Comparison of ENCODE assay signal across 1 cellular context in the genomic region with DNA sequence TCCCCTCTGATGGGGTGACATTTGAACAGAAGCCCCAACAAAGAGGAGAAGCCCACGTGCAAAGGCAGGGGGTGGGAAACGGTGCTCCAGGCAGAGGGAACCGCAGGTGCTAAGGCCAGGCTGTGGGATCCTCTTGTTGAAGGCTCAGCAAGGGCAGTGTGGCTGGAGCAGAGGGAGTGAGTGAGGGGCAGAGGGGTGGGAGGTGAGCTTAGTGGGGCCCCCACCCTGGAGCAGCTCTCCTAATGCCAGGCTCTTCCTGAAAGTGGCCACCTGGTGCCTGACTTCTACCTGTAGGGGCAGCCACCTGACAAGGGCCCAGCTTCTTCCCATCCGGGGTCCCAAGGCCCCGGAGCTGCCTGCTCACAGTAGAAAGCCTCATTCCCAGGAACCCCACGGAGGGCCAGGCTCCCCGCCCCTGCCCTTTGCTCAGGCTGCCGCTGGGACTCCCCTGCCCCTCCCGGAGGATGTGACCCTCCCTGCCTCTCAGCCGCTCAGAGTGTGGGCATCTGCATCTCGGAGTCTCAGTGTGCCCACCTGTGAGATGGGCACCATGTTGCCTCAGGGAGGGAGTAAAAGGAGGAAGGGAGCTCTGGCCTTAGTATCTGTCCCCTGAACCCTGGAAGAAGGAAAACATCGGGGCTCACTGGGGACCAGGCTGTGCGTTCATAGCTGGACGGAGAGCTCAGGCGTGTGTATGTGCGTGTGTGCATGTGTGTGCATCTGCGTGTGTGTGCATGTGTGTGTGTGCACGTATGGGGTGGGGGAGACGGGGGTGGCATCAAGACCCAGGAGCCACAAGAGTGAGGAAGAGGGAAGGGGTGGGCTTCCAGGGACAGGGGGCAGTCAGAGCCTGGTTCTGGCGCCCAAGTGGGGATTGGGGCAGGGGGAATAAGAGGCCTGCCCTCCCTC.
TF ChIP-seq lines count a peak whose summit lies in the region.

No MANE protein-coding gene starts in this region.

TF ChIP-seq in HepG2, 621 proteins besides CTCF, POLR2A, EP300 and RAD21 (continued from another document and continues in another):
- TF ChIP-seq, protein P1, sequence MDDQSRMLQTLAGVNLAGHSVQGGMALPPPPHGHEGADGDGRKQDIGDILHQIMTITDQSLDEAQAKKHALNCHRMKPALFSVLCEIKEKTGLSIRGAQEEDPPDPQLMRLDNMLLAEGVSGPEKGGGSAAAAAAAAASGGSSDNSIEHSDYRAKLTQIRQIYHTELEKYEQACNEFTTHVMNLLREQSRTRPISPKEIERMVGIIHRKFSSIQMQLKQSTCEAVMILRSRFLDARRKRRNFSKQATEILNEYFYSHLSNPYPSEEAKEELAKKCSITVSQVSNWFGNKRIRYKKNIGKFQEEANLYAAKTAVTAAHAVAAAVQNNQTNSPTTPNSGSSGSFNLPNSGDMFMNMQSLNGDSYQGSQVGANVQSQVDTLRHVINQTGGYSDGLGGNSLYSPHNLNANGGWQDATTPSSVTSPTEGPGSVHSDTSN (CRISPR knock-in tag; IDR thresholded peaks at IDR 0.05; ENCODE audit: borderline replicate concordance), result no peak
- TF ChIP-seq NR3C1 (CRISPR knock-in tag; IDR thresholded peaks at IDR 0.05) (no peak), NFIB (CRISPR knock-in tag; IDR thresholded peaks at IDR 0.05; ENCODE audit: borderline replicate concordance) (0 out of 2 replicates have a peak, but pooled peaks have one; percentile 26), NR1H2 (CRISPR knock-in tag; IDR thresholded peaks at IDR 0.05; ENCODE audit: borderline replicate concordance, low read depth) (no peak), NONO (IDR thresholded peaks at IDR 0.05) (no peak), NONO (CRISPR knock-in tag; conservative IDR thresholded peaks at IDR 0.05) (no peak), DPF2 (CRISPR knock-in tag; IDR thresholded peaks at IDR 0.05; ENCODE audit: borderline replicate concordance, low read depth) (no peak), ZNF589 (CRISPR knock-in tag; conservative IDR thresholded peaks at IDR 0.05) (no peak), NPAS2 (CRISPR knock-in tag; IDR thresholded peaks at IDR 0.05; ENCODE audit: borderline replicate concordance) (no peak), THAP11 (CRISPR knock-in tag; IDR thresholded peaks at IDR 0.05) (no peak), RELA (CRISPR knock-in tag; IDR thresholded peaks at IDR 0.05) (no peak), ZBTB20 (CRISPR knock-in tag; IDR thresholded peaks at IDR 0.05; ENCODE audit: borderline replicate concordance, low read depth) (no peak), ZNF674 (CRISPR knock-in tag; IDR thresholded peaks at IDR 0.05; ENCODE audit: low read depth) (no peak), PHF20 (CRISPR knock-in tag; IDR thresholded peaks at IDR 0.05) (no peak), MTF2 (CRISPR knock-in tag; IDR thresholded peaks at IDR 0.05; ENCODE audit: borderline replicate concordance) (no peak; the same call in 1 of the 2 replicates), TARDBP (CRISPR knock-in tag; IDR thresholded peaks at IDR 0.05) (no peak), TRIM24 (CRISPR knock-in tag; IDR thresholded peaks at IDR 0.05) (peak; percentile 35; the same call in 1 of the 2 replicates), NCOA1 (CRISPR knock-in tag; IDR thresholded peaks at IDR 0.05) (no peak), SRSF9 (IDR thresholded peaks at IDR 0.05; ENCODE audit: borderline replicate concordance, insufficient read depth, low read depth, low read length, poor library complexity, severe bottlenecking) (no peak), ZNF709 (CRISPR knock-in tag; IDR thresholded peaks at IDR 0.05) (no peak), CREM (IDR thresholded peaks at IDR 0.05) (no peak), CREM (CRISPR knock-in tag; IDR thresholded peaks at IDR 0.05) (no peak), ZNF383 (CRISPR knock-in tag; IDR thresholded peaks at IDR 0.05; ENCODE audit: borderline replicate concordance) (no peak), KDM4B (CRISPR knock-in tag; IDR thresholded peaks at IDR 0.05) (no peak), TEAD2 (CRISPR knock-in tag; IDR thresholded peaks at IDR 0.05) (no peak), ZNF205 (CRISPR knock-in tag; IDR thresholded peaks at IDR 0.05) (no peak), ZNF570 (CRISPR knock-in tag; IDR thresholded peaks at IDR 0.05; ENCODE audit: borderline replicate concordance) (no peak), ELF4 (CRISPR knock-in tag; IDR thresholded peaks at IDR 0.05; ENCODE audit: borderline replicate concordance) (no peak), NFKB2 (CRISPR knock-in tag; IDR thresholded peaks at IDR 0.05; ENCODE audit: borderline replicate concordance) (0 out of 2 replicates have a peak, but pooled peaks have one; percentile 35), MYC (CRISPR knock-in tag; IDR thresholded peaks at IDR 0.05; ENCODE audit: borderline replicate concordance) (peak; percentile 13; the same call in 1 of the 2 replicates), KMT2B (CRISPR knock-in tag; IDR thresholded peaks at IDR 0.05) (no peak), AGO2 (optimal IDR thresholded peaks at IDR 0.05; ENCODE audit: low read depth, low read length) (peak; percentile 29)
- TF ChIP-seq, protein P2, sequence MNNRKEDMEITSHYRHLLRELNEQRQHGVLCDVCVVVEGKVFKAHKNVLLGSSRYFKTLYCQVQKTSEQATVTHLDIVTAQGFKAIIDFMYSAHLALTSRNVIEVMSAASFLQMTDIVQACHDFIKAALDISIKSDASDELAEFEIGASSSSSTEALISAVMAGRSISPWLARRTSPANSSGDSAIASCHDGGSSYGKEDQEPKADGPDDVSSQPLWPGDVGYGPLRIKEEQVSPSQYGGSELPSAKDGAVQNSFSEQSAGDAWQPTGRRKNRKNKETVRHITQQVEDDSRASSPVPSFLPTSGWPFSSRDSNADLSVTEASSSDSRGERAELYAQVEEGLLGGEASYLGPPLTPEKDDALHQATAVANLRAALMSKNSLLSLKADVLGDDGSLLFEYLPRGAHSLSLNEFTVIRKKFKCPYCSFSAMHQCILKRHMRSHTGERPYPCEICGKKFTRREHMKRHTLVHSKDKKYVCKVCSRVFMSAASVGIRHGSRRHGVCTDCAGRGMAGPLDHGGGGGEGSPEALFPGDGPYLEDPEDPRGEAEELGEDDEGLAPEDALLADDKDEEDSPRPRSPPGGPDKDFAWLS (CRISPR knock-in tag; IDR thresholded peaks at IDR 0.05; ENCODE audit: borderline replicate concordance), result 0 out of 2 replicates have a peak, but pooled peaks have one; percentile 59
- TF ChIP-seq, protein P3, sequence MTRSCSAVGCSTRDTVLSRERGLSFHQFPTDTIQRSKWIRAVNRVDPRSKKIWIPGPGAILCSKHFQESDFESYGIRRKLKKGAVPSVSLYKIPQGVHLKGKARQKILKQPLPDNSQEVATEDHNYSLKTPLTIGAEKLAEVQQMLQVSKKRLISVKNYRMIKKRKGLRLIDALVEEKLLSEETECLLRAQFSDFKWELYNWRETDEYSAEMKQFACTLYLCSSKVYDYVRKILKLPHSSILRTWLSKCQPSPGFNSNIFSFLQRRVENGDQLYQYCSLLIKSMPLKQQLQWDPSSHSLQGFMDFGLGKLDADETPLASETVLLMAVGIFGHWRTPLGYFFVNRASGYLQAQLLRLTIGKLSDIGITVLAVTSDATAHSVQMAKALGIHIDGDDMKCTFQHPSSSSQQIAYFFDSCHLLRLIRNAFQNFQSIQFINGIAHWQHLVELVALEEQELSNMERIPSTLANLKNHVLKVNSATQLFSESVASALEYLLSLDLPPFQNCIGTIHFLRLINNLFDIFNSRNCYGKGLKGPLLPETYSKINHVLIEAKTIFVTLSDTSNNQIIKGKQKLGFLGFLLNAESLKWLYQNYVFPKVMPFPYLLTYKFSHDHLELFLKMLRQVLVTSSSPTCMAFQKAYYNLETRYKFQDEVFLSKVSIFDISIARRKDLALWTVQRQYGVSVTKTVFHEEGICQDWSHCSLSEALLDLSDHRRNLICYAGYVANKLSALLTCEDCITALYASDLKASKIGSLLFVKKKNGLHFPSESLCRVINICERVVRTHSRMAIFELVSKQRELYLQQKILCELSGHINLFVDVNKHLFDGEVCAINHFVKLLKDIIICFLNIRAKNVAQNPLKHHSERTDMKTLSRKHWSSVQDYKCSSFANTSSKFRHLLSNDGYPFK (CRISPR knock-in tag; IDR thresholded peaks at IDR 0.05; ENCODE audit: borderline replicate concordance), result peak; percentile 47; the same call in 1 of the 2 replicates
- TF ChIP-seq, protein P4, sequence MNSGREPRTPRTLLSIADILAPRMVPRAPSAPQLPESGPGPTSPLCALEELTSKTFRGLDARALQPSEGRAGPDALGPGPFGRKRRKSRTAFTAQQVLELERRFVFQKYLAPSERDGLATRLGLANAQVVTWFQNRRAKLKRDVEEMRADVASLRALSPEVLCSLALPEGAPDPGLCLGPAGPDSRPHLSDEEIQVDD (CRISPR knock-in tag; IDR thresholded peaks at IDR 0.05; ENCODE audit: borderline replicate concordance), result no peak
- TF ChIP-seq, protein P5, sequence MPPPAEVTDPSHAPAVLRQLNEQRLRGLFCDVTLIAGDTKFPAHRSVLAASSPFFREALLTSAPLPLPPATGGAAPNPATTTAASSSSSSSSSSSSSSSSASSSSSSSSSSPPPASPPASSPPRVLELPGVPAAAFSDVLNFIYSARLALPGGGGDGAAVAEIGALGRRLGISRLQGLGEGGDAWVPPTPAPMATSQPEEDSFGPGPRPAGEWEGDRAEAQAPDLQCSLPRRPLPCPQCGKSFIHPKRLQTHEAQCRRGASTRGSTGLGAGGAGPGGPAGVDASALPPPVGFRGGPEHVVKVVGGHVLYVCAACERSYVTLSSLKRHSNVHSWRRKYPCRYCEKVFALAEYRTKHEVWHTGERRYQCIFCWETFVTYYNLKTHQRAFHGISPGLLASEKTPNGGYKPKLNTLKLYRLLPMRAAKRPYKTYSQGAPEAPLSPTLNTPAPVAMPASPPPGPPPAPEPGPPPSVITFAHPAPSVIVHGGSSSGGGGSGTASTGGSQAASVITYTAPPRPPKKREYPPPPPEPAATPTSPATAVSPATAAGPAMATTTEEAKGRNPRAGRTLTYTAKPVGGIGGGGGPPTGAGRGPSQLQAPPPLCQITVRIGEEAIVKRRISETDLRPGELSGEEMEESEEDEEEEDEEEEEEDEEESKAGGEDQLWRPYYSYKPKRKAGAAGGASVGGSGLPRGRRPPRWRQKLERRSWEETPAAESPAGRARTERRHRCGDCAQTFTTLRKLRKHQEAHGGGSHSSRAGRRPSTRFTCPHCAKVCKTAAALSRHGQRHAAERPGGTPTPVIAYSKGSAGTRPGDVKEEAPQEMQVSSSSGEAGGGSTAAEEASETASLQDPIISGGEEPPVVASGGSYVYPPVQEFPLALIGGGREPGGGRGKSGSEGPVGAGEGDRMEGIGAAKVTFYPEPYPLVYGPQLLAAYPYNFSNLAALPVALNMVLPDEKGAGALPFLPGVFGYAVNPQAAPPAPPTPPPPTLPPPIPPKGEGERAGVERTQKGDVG (CRISPR knock-in tag; IDR thresholded peaks at IDR 0.05; ENCODE audit: borderline replicate concordance), result peak; percentile 20; the same call in 1 of the 2 replicates
- TF ChIP-seq, protein P6, sequence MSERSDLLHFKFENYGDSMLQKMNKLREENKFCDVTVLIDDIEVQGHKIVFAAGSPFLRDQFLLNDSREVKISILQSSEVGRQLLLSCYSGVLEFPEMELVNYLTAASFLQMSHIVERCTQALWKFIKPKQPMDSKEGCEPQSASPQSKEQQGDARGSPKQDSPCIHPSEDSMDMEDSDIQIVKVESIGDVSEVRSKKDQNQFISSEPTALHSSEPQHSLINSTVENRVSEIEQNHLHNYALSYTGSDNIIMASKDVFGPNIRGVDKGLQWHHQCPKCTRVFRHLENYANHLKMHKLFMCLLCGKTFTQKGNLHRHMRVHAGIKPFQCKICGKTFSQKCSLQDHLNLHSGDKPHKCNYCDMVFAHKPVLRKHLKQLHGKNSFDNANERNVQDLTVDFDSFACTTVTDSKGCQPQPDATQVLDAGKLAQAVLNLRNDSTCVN (CRISPR knock-in tag; IDR thresholded peaks at IDR 0.05; ENCODE audit: borderline replicate concordance), result no peak
- TF ChIP-seq, protein P7, sequence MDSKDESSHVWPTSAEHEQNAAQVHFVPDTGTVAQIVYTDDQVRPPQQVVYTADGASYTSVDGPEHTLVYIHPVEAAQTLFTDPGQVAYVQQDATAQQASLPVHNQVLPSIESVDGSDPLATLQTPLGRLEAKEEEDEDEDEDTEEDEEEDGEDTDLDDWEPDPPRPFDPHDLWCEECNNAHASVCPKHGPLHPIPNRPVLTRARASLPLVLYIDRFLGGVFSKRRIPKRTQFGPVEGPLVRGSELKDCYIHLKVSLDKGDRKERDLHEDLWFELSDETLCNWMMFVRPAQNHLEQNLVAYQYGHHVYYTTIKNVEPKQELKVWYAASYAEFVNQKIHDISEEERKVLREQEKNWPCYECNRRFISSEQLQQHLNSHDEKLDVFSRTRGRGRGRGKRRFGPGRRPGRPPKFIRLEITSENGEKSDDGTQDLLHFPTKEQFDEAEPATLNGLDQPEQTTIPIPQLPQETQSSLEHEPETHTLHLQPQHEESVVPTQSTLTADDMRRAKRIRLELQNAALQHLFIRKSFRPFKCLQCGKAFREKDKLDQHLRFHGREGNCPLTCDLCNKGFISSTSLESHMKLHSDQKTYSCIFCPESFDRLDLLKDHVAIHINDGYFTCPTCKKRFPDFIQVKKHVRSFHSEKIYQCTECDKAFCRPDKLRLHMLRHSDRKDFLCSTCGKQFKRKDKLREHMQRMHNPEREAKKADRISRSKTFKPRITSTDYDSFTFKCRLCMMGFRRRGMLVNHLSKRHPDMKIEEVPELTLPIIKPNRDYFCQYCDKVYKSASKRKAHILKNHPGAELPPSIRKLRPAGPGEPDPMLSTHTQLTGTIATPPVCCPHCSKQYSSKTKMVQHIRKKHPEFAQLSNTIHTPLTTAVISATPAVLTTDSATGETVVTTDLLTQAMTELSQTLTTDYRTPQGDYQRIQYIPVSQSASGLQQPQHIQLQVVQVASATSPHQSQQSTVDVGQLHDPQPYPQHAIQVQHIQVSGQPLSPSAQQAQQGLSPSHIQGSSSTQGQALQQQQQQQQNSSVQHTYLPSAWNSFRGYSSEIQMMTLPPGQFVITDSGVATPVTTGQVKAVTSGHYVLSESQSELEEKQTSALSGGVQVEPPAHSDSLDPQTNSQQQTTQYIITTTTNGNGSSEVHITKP (CRISPR knock-in tag; IDR thresholded peaks at IDR 0.05; ENCODE audit: low read depth), result no peak
- TF ChIP-seq, protein P8, sequence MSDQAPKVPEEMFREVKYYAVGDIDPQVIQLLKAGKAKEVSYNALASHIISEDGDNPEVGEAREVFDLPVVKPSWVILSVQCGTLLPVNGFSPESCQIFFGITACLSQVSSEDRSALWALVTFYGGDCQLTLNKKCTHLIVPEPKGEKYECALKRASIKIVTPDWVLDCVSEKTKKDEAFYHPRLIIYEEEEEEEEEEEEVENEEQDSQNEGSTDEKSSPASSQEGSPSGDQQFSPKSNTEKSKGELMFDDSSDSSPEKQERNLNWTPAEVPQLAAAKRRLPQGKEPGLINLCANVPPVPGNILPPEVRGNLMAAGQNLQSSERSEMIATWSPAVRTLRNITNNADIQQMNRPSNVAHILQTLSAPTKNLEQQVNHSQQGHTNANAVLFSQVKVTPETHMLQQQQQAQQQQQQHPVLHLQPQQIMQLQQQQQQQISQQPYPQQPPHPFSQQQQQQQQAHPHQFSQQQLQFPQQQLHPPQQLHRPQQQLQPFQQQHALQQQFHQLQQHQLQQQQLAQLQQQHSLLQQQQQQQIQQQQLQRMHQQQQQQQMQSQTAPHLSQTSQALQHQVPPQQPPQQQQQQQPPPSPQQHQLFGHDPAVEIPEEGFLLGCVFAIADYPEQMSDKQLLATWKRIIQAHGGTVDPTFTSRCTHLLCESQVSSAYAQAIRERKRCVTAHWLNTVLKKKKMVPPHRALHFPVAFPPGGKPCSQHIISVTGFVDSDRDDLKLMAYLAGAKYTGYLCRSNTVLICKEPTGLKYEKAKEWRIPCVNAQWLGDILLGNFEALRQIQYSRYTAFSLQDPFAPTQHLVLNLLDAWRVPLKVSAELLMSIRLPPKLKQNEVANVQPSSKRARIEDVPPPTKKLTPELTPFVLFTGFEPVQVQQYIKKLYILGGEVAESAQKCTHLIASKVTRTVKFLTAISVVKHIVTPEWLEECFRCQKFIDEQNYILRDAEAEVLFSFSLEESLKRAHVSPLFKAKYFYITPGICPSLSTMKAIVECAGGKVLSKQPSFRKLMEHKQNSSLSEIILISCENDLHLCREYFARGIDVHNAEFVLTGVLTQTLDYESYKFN (CRISPR knock-in tag; conservative IDR thresholded peaks at IDR 0.05), result no peak
